ENCODE assay signal across 28 cellular contexts in the genomic region with DNA sequence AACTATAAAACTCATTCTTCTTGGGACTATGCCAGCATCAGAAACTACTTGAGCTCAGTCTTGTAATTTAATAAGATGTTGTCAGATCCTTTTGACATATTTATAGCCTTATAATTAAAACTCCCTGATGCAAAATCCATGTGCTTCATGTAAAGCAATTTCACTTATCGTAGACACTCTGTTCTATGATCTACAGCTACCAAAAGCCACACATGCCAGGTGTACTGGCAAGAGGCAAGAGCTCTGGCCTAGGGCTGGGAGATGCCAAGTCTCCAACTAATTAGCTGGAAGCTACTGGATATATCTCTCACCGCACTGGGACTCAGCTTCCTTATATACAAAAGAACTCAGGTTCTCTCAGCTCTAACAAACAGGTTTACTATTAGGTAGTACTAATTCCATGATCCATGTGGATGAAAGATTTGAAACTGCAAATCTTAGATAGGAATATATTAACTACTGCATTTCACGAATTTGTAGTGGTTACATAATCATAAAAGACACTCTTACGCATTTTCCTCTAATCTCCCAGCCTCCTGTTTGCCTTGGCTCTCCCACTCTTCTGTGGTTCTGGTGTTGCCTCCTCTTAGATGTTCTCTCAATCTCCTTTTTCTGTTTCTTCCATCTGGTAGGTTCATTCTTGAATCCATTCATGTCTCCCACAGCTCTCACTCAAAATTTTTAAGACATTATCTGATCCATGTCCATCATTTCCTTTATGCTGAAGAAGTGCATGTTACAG.
"Had no signal": no experiment of that assay in that cellular context is flagged by ENCODE, and none has a peak within 500 bp of the region (broad histone marks: within the 10 kb centered on the region; RNA-seq: fewer than 3 reads in every experiment).

No MANE protein-coding gene starts in this region.

- H3K9me3 ChIP-seq: esophagus squamous epithelium, lower lobe of right lung, psoas muscle, sigmoid colon, spleen, testis, tibial artery had no signal

- H3K4me1 Mint-ChIP-seq: naive thymus-derived CD8-positive, alpha-beta T cell; nephron progenitor cell; stimulated activated memory B cell treated with anti-CD40 and anti-IgM and Interleukin-4, amounts not matched to agents 10 μg/mL and 1 μg/mL and 100 μg/mL, for 72 hours had no signal

- H3K36me3 Mint-ChIP-seq: stimulated activated memory B cell treated with anti-CD40 and anti-IgM and Interleukin-4, amounts not matched to agents 10 μg/mL and 1 μg/mL and 100 μg/mL, for 72 hours; type B pancreatic cell had no signal

- H3K4me3 ChIP-seq: coronary artery, esophagus squamous epithelium, heart right ventricle, lower lobe of right lung, psoas muscle, sigmoid colon, skin epidermis, spleen, testis, tibial artery had no signal

- H3K4me3 Mint-ChIP-seq: naive thymus-derived CD8-positive, alpha-beta T cell; nephron progenitor cell; stimulated activated memory B cell treated with anti-CD40 and anti-IgM and Interleukin-4, amounts not matched to agents 10 μg/mL and 1 μg/mL and 100 μg/mL, for 72 hours; type B pancreatic cell had no signal

- DNase-seq: dermis blood vessel endothelial cell; effector memory CD4-positive, alpha-beta T cell; erythroblast; esophagus squamous epithelium; glutamatergic neuron; heart right ventricle; hippocampal formation; islet precursor cell; kidney glomerular epithelial cell; left ventricle myocardium superior; lower lobe of right lung; naive thymus-derived CD8-positive, alpha-beta T cell; nephron progenitor cell; nucleus accumbens; psoas muscle; right cardiac atrium; sigmoid colon; spleen; stimulated activated CD4-positive, alpha-beta T cell treated with anti-CD3 and anti-CD28 coated beads, Interleukin-4, amount 100 ng/mL, for 4 hours; stimulated activated naive CD8-positive, alpha-beta T cell treated with anti-CD3 and anti-CD28 coated beads, Interleukin-15, Interleukin-2, amounts not matched to agents 100 U/mL and 50 U/mL, for 24 hours; substantia nigra; testis; tibial artery had no signal

- H3K27me3 Mint-ChIP-seq: naive thymus-derived CD8-positive, alpha-beta T cell; stimulated activated memory B cell treated with anti-CD40 and anti-IgM and Interleukin-4, amounts not matched to agents 10 μg/mL and 1 μg/mL and 100 μg/mL, for 72 hours; type B pancreatic cell had no signal

- FAIRE-seq: urothelium cell line had no signal

- H3K27ac ChIP-seq: coronary artery, esophagus squamous epithelium, heart right ventricle, lower lobe of right lung, psoas muscle, sigmoid colon, skin epidermis, spleen, testis, tibial artery had no signal

- H3K9me3 Mint-ChIP-seq: stimulated activated memory B cell treated with anti-CD40 and anti-IgM and Interleukin-4, amounts not matched to agents 10 μg/mL and 1 μg/mL and 100 μg/mL, for 72 hours had no signal

- H3K27ac Mint-ChIP-seq: naive thymus-derived CD8-positive, alpha-beta T cell; stimulated activated memory B cell treated with anti-CD40 and anti-IgM and Interleukin-4, amounts not matched to agents 10 μg/mL and 1 μg/mL and 100 μg/mL, for 72 hours; type B pancreatic cell had no signal

- H3K36me3 ChIP-seq: esophagus squamous epithelium, heart right ventricle, lower lobe of right lung, sigmoid colon, spleen, tibial artery had no signal

- H3K27me3 ChIP-seq: esophagus squamous epithelium, heart right ventricle, sigmoid colon, spleen, testis, tibial artery had no signal

- H3K4me1 ChIP-seq: esophagus squamous epithelium, heart right ventricle, lower lobe of right lung, psoas muscle, sigmoid colon, spleen, testis, tibial artery had no signal
